Comparison of ENCODE assay signal across 8 cellular contexts in the genomic region with DNA sequence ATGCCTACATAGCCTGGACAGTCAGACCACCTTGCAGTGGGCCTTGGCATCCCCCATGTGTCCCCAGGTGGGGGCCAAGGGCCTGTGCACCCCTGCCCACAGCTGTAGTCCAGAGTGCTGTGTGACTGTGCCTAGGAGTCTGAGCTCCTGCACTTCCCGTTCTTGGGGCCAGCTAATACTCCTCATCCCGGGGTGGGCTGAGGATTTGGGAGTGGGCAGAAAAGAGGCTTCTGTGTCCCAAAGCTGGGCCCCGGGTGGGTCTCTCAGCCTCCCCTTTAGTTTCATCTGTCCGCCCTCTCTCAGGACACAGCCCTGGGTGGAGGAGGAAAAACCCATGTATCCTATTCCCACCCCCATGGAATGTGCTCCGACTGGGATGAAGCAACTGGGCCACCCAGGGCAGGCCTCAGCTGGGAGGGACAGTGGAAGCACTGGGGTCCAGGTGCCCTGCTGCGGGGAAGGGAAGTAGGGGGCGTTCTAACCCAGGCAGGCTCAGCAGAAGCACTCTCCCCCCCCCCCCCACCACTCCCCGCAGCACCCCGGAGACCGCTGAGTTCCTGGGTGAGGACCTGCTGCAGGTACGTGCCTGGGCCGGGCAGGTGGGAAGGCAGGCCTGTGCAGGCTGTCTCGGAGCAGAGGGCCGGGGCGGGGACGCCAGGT. TPM values are rescaled to one million over a fixed set of nuclear protein-coding genes. Genes with fewer than 3 reads are reported as not detected.
DNase-seq lines count a peak whose midpoint lies in the region; ATAC-seq and TF ChIP-seq lines count a peak whose summit lies in the region.

No MANE protein-coding gene starts in this region.

- no peaks in the 10 kb centered on the region for H3K9me2 ChIP-seq in GM23338 (ENCODE audit: insufficient read depth)

- no peak overlapping the region for H2AFZ ChIP-seq in GM23338

- H3K36me3 ChIP-seq in GM23338 (ENCODE audit: insufficient read depth) = no peaks in the 10 kb centered on the region

- peaks cover 16% of the 10 kb centered on the region for H3K4me1 ChIP-seq in GM23338 (ENCODE audit: insufficient read depth)

- H3K36me3 Mint-ChIP-seq in GM23338 (ENCODE audit: low read depth) = peaks cover 15% of the 10 kb centered on the region
- H3K36me3 Mint-ChIP-seq in T-cell = peaks cover 13% of the 10 kb centered on the region

- ATAC-seq in GM23338 = no peak
- ATAC-seq in T-cell (replicated peaks in 1 of 4) = peak; percentile 15 to 26 (median 21)
- ATAC-seq in HG03442 (IDR thresholded peaks at IDR 0.05; ENCODE audit: unreplicated experiment) = no peak

- CTCF ChIA-PET in T-cell (lab: Charles Lee) = interaction anchor here (0.7 to 3.5 kb wide), 7 partner anchors 9 to 35 kb away, joined by 3 to 39 read pairs (median 4); partner anchors contain the start of genes LGALS1 (in 1 of the 2) and PDXP (in 1 of the 2)

- H3K4me3 Mint-ChIP-seq in GM23338 (peak overlapping the region; percentile 78), T-cell (peak overlapping the region; percentile 94)

- H3K27me3 ChIP-seq in GM23338 (ENCODE audit: insufficient read depth) = no peaks in the 10 kb centered on the region

- DNase-seq in GM23338 (ENCODE audit: low spot score) = no peak
- peak in 4 of 34 experiments; percentile 27 to 41 (median 35) for DNase-seq in T-cell
- DNase-seq in fibroblast of pulmonary artery (ENCODE audit: low read depth) = no peak
- no peak for DNase-seq in NCI-H187 (lab: John Stamatoyannopoulos, UW)
- no peak for DNase-seq in AG20443 (ENCODE audit: low spot score)
- no peak for DNase-seq in NCI-H128 (lab: John Stamatoyannopoulos, UW; ENCODE audit: unreplicated experiment)

- H3K27me3 Mint-ChIP-seq in GM23338 (ENCODE audit: insufficient read depth, low read depth, poor library complexity) (peaks cover 20% of the 10 kb centered on the region), T-cell (no peaks in the 10 kb centered on the region)

- peak overlapping the region; percentile 97 for H3K4me2 ChIP-seq in GM23338

- H4K20me1 ChIP-seq in GM23338 (replicated peaks; ENCODE audit: insufficient read depth) = peaks cover 4% of the 10 kb centered on the region; the same call in 1 of the 2 replicates

- no peak overlapping the region for H3K27ac ChIP-seq in GM23338 (ENCODE audit: low read depth)
- H3K27ac ChIP-seq in skin epidermis = peak overlapping the region; percentile 67 to 100 (median 88)

- no peaks in the 10 kb centered on the region for H3K9me3 Mint-ChIP-seq in GM23338
- no peaks in the 10 kb centered on the region for H3K9me3 Mint-ChIP-seq in T-cell

- H3K27ac Mint-ChIP-seq in GM23338 = no peak overlapping the region
- H3K27ac Mint-ChIP-seq in T-cell = peak overlapping the region; percentile 95 to 96

- peaks cover 29% of the 10 kb centered on the region; the same call in 1 of the 2 replicates for H3F3A ChIP-seq in GM23338 (replicated peaks; ENCODE audit: low read depth)

- H3K4me1 Mint-ChIP-seq in GM23338 (peaks cover 27% of the 10 kb centered on the region), T-cell (peaks cover 53 to 71% (median 59%) of the 10 kb centered on the region in 3 donors)

- H3K4me3 ChIP-seq in GM23338 = peak overlapping the region; percentile 89
- peak overlapping the region; percentile 75 for H3K4me3 ChIP-seq in fibroblast of pulmonary artery (replicated peaks; ENCODE audit: low read depth, low read length)
- peak overlapping the region; percentile 47 to 85 (median 74) for H3K4me3 ChIP-seq in skin epidermis

- POLR2A ChIA-PET in T-cell (lab: Charles Lee) = interaction anchor here in 1 of 2 donors (0.6 kb wide), 1 partner anchor 17 kb away, joined by 6 read pairs; no protein-coding TSS in a partner anchor

- H3K79me2 ChIP-seq in GM23338 (replicated peaks; ENCODE audit: insufficient read depth) = peaks cover 6% of the 10 kb centered on the region; the same call in 1 of the 2 replicates

- 0 out of 4 replicates have a peak, but pooled peaks of 1 of the 2 experiments have one; percentile 15 for TF ChIP-seq CTCF in GM23338 (conservative IDR thresholded peaks at IDR 0.05; ENCODE audit: low read depth in 2 of 2)
- no peak for TF ChIP-seq CTCF in fibroblast of pulmonary artery (IDR thresholded peaks at IDR 0.05; ENCODE audit: low read length, missing control alignments)

TF ChIP-seq in GM23338, 12 proteins besides CTCF, POLR2A, EP300 and RAD21 (continues in another document):
- TF ChIP-seq REST (IDR thresholded peaks at IDR 0.05; ENCODE audit: unreplicated experiment) = no peak

RNA-seq across cellular contexts. Expression of gene SH3BP1, which starts 1.3 kb away (rescaled TPM):
- 46.7 and 50.4 TPM in 2 replicates for total RNA-seq in GM23338 (2014; rRNA removed; shearing (Covaris generic))
- 9.5 and 10.9 TPM in 2 replicates for polyA plus RNA-seq in GM23338 (2016; fragmentation: Nextera tagmentation; extraction: Ambion mirVana)
- 100 to 1,000 TPM in 1 of 5 donors, 10 to 100 TPM in 4; 91.3 to 111 (median 93.6) TPM for total RNA-seq in T-cell

RNA-seq across cellular contexts. Expression of gene PDXP, which starts 17.8 kb away (rescaled TPM):
- total RNA-seq in GM23338 (2014; rRNA removed; shearing (Covaris generic)) = 44.2 and 55.6 TPM in 2 replicates
- polyA plus RNA-seq in GM23338 (2016; fragmentation: Nextera tagmentation; extraction: Ambion mirVana) = 15.0 and 18.5 TPM in 2 replicates
- total RNA-seq in T-cell = 10 to 100 TPM in 3 of 5 donors, 1 to 10 TPM in 2; 3.1 to 11.3 (median 10.7) TPM

RNA-seq across cellular contexts. Expression of gene GGA1, which starts 32.1 kb away (rescaled TPM):
- 53.7 and 57.1 TPM in 2 replicates for total RNA-seq in GM23338 (2014; rRNA removed; shearing (Covaris generic))
- 33.1 and 36.9 TPM in 2 replicates for polyA plus RNA-seq in GM23338 (2016; fragmentation: Nextera tagmentation; extraction: Ambion mirVana)
- total RNA-seq in T-cell = 100 to 1,000 TPM in 2 of 5 donors, 10 to 100 TPM in 3; 83.8 to 105 (median 97.7) TPM

RNA-seq across cellular contexts. Expression of gene LGALS1, which starts 34.7 kb away (rescaled TPM):
- total RNA-seq in GM23338 (2014; rRNA removed; shearing (Covaris generic)) = 31.2 and 58.7 TPM in 2 replicates
- 62.5 and 72.6 TPM in 2 replicates for polyA plus RNA-seq in GM23338 (2016; fragmentation: Nextera tagmentation; extraction: Ambion mirVana)
- 100 to 1,000 TPM in 2 of 5 donors, 10 to 100 TPM in 3; 39.5 to 206 (median 99.2) TPM for total RNA-seq in T-cell

RNA-seq across cellular contexts. Expression of gene NOL12, which starts 45.4 kb away (rescaled TPM):
- 18.6 and 22.2 TPM in 2 replicates for total RNA-seq in GM23338 (2014; rRNA removed; shearing (Covaris generic))
- polyA plus RNA-seq in GM23338 (2016; fragmentation: Nextera tagmentation; extraction: Ambion mirVana) = 48.5 and 58.8 TPM in 2 replicates
- 10 to 100 TPM; 29.2 to 52.4 (median 47.5) TPM for total RNA-seq in T-cell

Comparison
In these comparisons a context has a peak if more than half of its experiments do, and no peak if none do; other contexts are left out.
1. ATAC-seq: peak in T-cell (4 of 4); none in GM23338 (single experiment) and HG03442 (single experiment).
2. Peak in every context shown above with its lines, with median percentiles within 50 percentile points of each other: H3K4me3 ChIP-seq.